In genomic region chr11:78318733-78319132, GRCh38 we compare ENCODE assay signal across 14 cellular contexts.
A peak's percentile ranks its signal among the peaks of the same experiment; 100 is the strongest.
DNase-seq lines count a peak whose midpoint lies in the region; ATAC-seq lines count a peak whose summit lies in the region.
"Had no signal": no experiment of that assay in that cellular context is flagged by ENCODE, and none has a peak within 500 bp of the region (broad histone marks: within the 10 kb centered on the region; RNA-seq: fewer than 3 reads in every experiment).

No MANE protein-coding gene starts in this region.

- H3K27me3 ChIP-seq in SJCRH30: no peaks in the 10 kb centered on the region
- no peaks in the 10 kb centered on the region for H3K27me3 ChIP-seq in rectal smooth muscle tissue (ENCODE audit: control insufficient read depth, insufficient read depth, low read length)

- peak overlapping the region; percentile 36 for H3K4me3 ChIP-seq in SJCRH30
- no peak overlapping the region for H3K4me3 ChIP-seq in rectal smooth muscle tissue (ENCODE audit: low read length)

- H3K27ac ChIP-seq in SJCRH30: peak overlapping the region; percentile 52
- H3K27ac ChIP-seq in rectal smooth muscle tissue (ENCODE audit: low read depth, low read length): peak overlapping the region; percentile 24

- H3K9ac ChIP-seq in rectal smooth muscle tissue (ENCODE audit: low read length): no peak overlapping the region

- no peak for ATAC-seq in GM18868 (IDR thresholded peaks at IDR 0.05; ENCODE audit: unreplicated experiment)

- DNase-seq in EH (ENCODE audit: low read depth): peak; percentile 21
- DNase-seq in SJCRH30: peak; percentile 47 to 61
- peak; percentile 98 for DNase-seq in globus pallidus (ENCODE audit: low spot score)
- no peak for DNase-seq in T-helper 1 cell
- no peak for DNase-seq in NCI-H2171 (lab: John Stamatoyannopoulos, UW)
- no peak for DNase-seq in SIG-M5 (lab: John Stamatoyannopoulos, UW)
- DNase-seq: activated CD4-positive, alpha-beta T cell treated with anti-CD3 and anti-CD28 coated beads for 48 hours; activated naive CD4-positive, alpha-beta T cell treated with anti-CD3 and anti-CD28 coated beads for 36 hours; islet precursor cell; KG1; NCI-H345; SHP77 treated with DMSO at 0.1 percent for 48 hours had no signal

- H3K36me3 ChIP-seq in SJCRH30 (no peaks in the 10 kb centered on the region), rectal smooth muscle tissue (ENCODE audit: control insufficient read depth, insufficient read depth, low read length) (no peaks in the 10 kb centered on the region)

- no peaks in the 10 kb centered on the region for H3K9me3 ChIP-seq in SJCRH30 (replicated peaks)

- peaks cover 8% of the 10 kb centered on the region; the same call in 1 of the 2 replicates for H3K4me1 ChIP-seq in SJCRH30
- peaks cover 18% of the 10 kb centered on the region for H3K4me1 ChIP-seq in rectal smooth muscle tissue (ENCODE audit: control insufficient read depth, insufficient read depth, low read length)

Comparison
In these comparisons a context has a peak if more than half of its experiments do, and no peak if none do; other contexts are left out.
1. DNase-seq: peak in EH (single experiment), SJCRH30 (2 of 2) and globus pallidus (single experiment); none in T-helper 1 cell (0 of 5), NCI-H2171 (single experiment) and SIG-M5 (single experiment).